In genomic region chr12:121828306-121828705, GRCh38 we compare ENCODE assay signal across 1 cellular context.
TF ChIP-seq lines count a peak whose summit lies in the region.

No MANE protein-coding gene starts in this region.

TF ChIP-seq in H1, 55 proteins besides CTCF, POLR2A, EP300 and RAD21:
- TF ChIP-seq, protein P1, sequence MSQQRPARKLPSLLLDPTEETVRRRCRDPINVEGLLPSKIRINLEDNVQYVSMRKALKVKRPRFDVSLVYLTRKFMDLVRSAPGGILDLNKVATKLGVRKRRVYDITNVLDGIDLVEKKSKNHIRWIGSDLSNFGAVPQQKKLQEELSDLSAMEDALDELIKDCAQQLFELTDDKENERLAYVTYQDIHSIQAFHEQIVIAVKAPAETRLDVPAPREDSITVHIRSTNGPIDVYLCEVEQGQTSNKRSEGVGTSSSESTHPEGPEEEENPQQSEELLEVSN (IDR thresholded peaks at IDR 0.05), result no peak
- TF ChIP-seq, protein P2, sequence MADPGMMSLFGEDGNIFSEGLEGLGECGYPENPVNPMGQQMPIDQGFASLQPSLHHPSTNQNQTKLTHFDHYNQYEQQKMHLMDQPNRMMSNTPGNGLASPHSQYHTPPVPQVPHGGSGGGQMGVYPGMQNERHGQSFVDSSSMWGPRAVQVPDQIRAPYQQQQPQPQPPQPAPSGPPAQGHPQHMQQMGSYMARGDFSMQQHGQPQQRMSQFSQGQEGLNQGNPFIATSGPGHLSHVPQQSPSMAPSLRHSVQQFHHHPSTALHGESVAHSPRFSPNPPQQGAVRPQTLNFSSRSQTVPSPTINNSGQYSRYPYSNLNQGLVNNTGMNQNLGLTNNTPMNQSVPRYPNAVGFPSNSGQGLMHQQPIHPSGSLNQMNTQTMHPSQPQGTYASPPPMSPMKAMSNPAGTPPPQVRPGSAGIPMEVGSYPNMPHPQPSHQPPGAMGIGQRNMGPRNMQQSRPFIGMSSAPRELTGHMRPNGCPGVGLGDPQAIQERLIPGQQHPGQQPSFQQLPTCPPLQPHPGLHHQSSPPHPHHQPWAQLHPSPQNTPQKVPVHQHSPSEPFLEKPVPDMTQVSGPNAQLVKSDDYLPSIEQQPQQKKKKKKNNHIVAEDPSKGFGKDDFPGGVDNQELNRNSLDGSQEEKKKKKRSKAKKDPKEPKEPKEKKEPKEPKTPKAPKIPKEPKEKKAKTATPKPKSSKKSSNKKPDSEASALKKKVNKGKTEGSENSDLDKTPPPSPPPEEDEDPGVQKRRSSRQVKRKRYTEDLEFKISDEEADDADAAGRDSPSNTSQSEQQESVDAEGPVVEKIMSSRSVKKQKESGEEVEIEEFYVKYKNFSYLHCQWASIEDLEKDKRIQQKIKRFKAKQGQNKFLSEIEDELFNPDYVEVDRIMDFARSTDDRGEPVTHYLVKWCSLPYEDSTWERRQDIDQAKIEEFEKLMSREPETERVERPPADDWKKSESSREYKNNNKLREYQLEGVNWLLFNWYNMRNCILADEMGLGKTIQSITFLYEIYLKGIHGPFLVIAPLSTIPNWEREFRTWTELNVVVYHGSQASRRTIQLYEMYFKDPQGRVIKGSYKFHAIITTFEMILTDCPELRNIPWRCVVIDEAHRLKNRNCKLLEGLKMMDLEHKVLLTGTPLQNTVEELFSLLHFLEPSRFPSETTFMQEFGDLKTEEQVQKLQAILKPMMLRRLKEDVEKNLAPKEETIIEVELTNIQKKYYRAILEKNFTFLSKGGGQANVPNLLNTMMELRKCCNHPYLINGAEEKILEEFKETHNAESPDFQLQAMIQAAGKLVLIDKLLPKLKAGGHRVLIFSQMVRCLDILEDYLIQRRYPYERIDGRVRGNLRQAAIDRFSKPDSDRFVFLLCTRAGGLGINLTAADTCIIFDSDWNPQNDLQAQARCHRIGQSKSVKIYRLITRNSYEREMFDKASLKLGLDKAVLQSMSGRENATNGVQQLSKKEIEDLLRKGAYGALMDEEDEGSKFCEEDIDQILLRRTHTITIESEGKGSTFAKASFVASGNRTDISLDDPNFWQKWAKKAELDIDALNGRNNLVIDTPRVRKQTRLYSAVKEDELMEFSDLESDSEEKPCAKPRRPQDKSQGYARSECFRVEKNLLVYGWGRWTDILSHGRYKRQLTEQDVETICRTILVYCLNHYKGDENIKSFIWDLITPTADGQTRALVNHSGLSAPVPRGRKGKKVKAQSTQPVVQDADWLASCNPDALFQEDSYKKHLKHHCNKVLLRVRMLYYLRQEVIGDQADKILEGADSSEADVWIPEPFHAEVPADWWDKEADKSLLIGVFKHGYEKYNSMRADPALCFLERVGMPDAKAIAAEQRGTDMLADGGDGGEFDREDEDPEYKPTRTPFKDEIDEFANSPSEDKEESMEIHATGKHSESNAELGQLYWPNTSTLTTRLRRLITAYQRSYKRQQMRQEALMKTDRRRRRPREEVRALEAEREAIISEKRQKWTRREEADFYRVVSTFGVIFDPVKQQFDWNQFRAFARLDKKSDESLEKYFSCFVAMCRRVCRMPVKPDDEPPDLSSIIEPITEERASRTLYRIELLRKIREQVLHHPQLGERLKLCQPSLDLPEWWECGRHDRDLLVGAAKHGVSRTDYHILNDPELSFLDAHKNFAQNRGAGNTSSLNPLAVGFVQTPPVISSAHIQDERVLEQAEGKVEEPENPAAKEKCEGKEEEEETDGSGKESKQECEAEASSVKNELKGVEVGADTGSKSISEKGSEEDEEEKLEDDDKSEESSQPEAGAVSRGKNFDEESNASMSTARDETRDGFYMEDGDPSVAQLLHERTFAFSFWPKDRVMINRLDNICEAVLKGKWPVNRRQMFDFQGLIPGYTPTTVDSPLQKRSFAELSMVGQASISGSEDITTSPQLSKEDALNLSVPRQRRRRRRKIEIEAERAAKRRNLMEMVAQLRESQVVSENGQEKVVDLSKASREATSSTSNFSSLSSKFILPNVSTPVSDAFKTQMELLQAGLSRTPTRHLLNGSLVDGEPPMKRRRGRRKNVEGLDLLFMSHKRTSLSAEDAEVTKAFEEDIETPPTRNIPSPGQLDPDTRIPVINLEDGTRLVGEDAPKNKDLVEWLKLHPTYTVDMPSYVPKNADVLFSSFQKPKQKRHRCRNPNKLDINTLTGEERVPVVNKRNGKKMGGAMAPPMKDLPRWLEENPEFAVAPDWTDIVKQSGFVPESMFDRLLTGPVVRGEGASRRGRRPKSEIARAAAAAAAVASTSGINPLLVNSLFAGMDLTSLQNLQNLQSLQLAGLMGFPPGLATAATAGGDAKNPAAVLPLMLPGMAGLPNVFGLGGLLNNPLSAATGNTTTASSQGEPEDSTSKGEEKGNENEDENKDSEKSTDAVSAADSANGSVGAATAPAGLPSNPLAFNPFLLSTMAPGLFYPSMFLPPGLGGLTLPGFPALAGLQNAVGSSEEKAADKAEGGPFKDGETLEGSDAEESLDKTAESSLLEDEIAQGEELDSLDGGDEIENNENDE (IDR thresholded peaks at IDR 0.05; ENCODE audit: insufficient replicate concordance, low read length), result no peak
